Comparison of ENCODE assay signal across 8 cellular contexts in the genomic region with DNA sequence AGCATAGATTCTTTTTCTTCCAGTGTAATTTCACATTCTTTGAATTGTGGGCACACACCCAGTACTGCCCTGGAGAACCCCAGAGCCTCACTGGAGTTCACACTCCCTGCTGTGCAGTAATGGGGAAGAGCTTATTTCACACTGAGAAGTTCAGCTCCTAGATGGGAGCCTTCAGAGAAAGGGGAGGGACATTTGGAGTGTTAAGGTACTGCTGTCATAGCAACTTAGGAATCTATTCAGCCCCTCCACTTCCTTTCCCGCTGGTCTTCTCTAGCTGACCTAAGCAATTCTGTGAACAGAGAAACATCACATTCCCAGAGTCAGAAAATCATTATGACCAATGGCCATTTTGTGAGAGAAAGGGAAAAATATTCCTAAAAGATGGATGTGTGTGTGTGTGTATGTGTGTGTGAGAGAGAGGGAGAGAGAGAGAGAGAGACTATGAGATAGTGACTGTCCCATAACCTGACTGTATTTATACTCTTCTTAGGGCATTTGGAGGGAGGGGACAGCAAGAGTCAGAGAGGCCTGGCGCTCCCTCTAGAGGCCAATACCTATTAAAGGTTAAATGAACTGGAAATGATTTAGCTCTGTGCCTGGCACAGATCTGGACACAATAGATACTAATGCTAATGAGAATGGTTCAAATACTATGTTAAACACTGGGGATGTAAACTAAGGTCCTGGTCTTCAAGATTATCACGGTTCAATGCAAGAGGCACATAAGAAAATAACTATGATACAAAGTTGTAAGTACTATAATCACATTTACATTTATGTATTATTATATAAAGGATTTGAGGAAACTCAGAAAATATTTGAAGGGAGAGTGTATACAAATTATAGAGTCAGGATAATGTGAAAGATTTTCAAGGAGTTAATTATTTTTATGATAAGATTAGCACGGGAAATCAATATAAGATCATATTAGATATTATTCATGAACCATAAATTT. TPM values are rescaled to one million over a fixed set of nuclear protein-coding genes. Genes with fewer than 3 reads are reported as not detected.
A peak's percentile ranks its signal among the peaks of the same experiment; 100 is the strongest.
DNase-seq lines count a peak whose midpoint lies in the region; ATAC-seq and TF ChIP-seq lines count a peak whose summit lies in the region.

No MANE protein-coding gene starts in this region.

- H3K4me1 Mint-ChIP-seq in activated naive CD8-positive, alpha-beta T cell treated with anti-CD3 and anti-CD28 coated beads, Interleukin-2, amount 10 ng/mL, durations not matched to agents 7 days and 5 days: no peaks in the 10 kb centered on the region

- no peak overlapping the region for H3K27ac Mint-ChIP-seq in activated naive CD8-positive, alpha-beta T cell treated with anti-CD3 and anti-CD28 coated beads, Interleukin-2, amount 10 ng/mL, durations not matched to agents 7 days and 5 days

- no peaks in the 10 kb centered on the region for H3K4me1 ChIP-seq in NT2/D1 (ENCODE audit: insufficient read depth, insufficient read length)

- no peaks in the 10 kb centered on the region for H3K36me3 Mint-ChIP-seq in activated naive CD8-positive, alpha-beta T cell treated with anti-CD3 and anti-CD28 coated beads, Interleukin-2, amount 10 ng/mL, durations not matched to agents 7 days and 5 days

- H3K4me3 ChIP-seq in NT2/D1 (ENCODE audit: insufficient read length, low read depth) (no peak overlapping the region), retinal pigment epithelial cell (ENCODE audit: low read length) (no peak overlapping the region)

- H3K9me3 ChIP-seq in NT2/D1 (ENCODE audit: insufficient read depth, low read length): no peaks in the 10 kb centered on the region

- H3K27me3 Mint-ChIP-seq in activated naive CD8-positive, alpha-beta T cell treated with anti-CD3 and anti-CD28 coated beads, Interleukin-2, amount 10 ng/mL, durations not matched to agents 7 days and 5 days: peaks cover 10% of the 10 kb centered on the region

- H3K27me3 ChIP-seq in NT2/D1 (ENCODE audit: insufficient read depth, insufficient read length): peaks cover 12% of the 10 kb centered on the region

- no peaks in the 10 kb centered on the region for H3K9me3 Mint-ChIP-seq in activated naive CD8-positive, alpha-beta T cell treated with anti-CD3 and anti-CD28 coated beads, Interleukin-2, amount 10 ng/mL, durations not matched to agents 7 days and 5 days

- ATAC-seq in GM21529 (IDR thresholded peaks at IDR 0.05; ENCODE audit: unreplicated experiment): peak; percentile 93
- peak; percentile 45 for ATAC-seq in activated naive CD8-positive, alpha-beta T cell treated with anti-CD3 and anti-CD28 coated beads, Interleukin-2, amount 10 ng/mL, durations not matched to agents 7 days and 5 days (ENCODE audit: low read depth)
- peak; percentile 63 for ATAC-seq in left ventricle myocardium superior

- H3K4me3 Mint-ChIP-seq in activated naive CD8-positive, alpha-beta T cell treated with anti-CD3 and anti-CD28 coated beads, Interleukin-2, amount 10 ng/mL, durations not matched to agents 7 days and 5 days: no peak overlapping the region

- no peaks in the 10 kb centered on the region for H3K36me3 ChIP-seq in NT2/D1 (ENCODE audit: insufficient read depth, insufficient read length, low read length)

- TF ChIP-seq CTCF in retinal pigment epithelial cell (conservative IDR thresholded peaks at IDR 0.05; ENCODE audit: low read depth, low read length): peak; percentile 75

- intact Hi-C loops in left ventricle myocardium superior (cut with micrococcal nuclease): loop anchor here (10.0 kb wide), 1 partner anchor 626 kb away; no protein-coding TSS in a partner anchor

- POLR2A ChIA-PET in activated naive CD8-positive, alpha-beta T cell treated with anti-CD3 and anti-CD28 coated beads, Interleukin-2, amount 10 ng/mL, durations not matched to agents 7 days and 5 days (lab: Charles Lee): no interaction called here

- DNase-seq in GF-D8 (lab: John Stamatoyannopoulos, UW) (peak; percentile 10), HS-5 (ENCODE audit: low read depth) (peak; percentile 31), NT2/D1 (ENCODE audit: low read depth, low spot score) (peak; percentile 94), left ventricle myocardium superior (peak; percentile 34), retinal pigment epithelial cell (ENCODE audit: low read depth) (peak; percentile 72), NCI-H187 treated with DMSO at 0.1 percent for 48 hours (lab: John Stamatoyannopoulos, UW) (no peak)
- no peak for DNase-seq in activated naive CD8-positive, alpha-beta T cell treated with anti-CD3 and anti-CD28 coated beads, Interleukin-2, amount 10 ng/mL, durations not matched to agents 7 days and 5 days

- no peak overlapping the region for H3K9ac ChIP-seq in NT2/D1 (ENCODE audit: insufficient read length, low read depth)

RNA-seq across cellular contexts. Expression of a gene that starts 41.5 kb away (rescaled TPM):
- total RNA-seq in activated naive CD8-positive, alpha-beta T cell treated with anti-CD3 and anti-CD28 coated beads, Interleukin-2, amount 10 ng/mL, durations not matched to agents 7 days and 5 days: 10 to 100 TPM; 43.2 to 46.2 TPM
- total RNA-seq in left ventricle myocardium superior: 16.6 TPM

Comparison
In these comparisons a context has a peak if more than half of its experiments do, and no peak if none do; other contexts are left out.
1. DNase-seq: peak in GF-D8 (single experiment), HS-5 (single experiment), NT2/D1 (single experiment), left ventricle myocardium superior (single experiment) and retinal pigment epithelial cell (single experiment); none in activated naive CD8-positive, alpha-beta T cell treated with anti-CD3 and anti-CD28 coated beads, Interleukin-2, amount 10 ng/mL, durations not matched to agents 7 days and 5 days (single experiment) and NCI-H187 treated with DMSO at 0.1 percent for 48 hours (single experiment).
2. Peak in every context shown above with its lines, with median percentiles within 50 percentile points of each other: ATAC-seq.